Comparison of ENCODE assay signal across 21 cellular contexts in the genomic region with DNA sequence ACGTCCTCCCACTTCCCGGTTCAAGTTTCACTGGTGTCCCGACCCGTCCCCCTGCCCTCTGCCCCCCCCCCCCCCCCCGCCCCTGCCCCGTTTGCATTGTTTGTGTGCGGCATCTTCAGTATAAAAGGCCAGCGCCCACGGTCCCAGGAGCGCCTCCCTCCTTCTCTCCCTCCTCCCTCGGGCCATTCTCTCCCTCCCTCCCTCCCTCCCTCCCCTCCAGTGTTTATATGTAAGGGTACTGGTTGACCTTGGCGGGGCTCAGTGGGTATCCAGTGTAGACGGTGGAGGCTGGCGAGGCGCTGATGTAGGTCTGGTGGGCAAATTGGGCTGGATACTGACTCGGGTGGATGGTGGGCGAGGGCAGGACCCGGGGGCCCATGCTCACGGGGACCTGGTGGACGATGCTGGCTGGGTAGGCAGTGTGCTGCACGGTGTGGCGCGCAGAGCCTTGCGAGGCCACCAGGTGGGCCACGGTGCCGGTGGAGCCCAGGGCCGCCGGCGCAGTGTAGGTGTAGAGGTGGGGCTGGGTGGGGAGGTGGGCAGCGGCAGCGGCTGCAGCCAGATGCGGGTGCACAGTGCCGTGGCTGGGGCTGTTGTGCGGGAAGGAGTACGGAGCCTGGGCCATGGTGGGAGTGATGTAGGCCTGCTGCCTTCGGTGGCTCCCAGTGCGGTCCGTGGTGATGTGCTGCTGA. TPM values are rescaled to one million over a fixed set of nuclear protein-coding genes. Genes with fewer than 3 reads are reported as not detected.
A peak's percentile ranks its signal among the peaks of the same experiment; 100 is the strongest.
DNase-seq lines count a peak whose midpoint lies in the region; ATAC-seq, FAIRE-seq and TF ChIP-seq lines count a peak whose summit lies in the region.
"Had no signal": no experiment of that assay in that cellular context is flagged by ENCODE, and none has a peak within 500 bp of the region (broad histone marks: within the 10 kb centered on the region; RNA-seq: fewer than 3 reads in every experiment).

No MANE protein-coding gene starts in this region.

- no TSS peak for BruUV-seq in IMR-90 (replicated peaks; lab: Mats Ljungman, UMichigan)

- H3K4me3 ChIP-seq in IMR-90 (ENCODE audit: insufficient read depth, low read depth, low read length) (no peak overlapping the region), stomach (no peak overlapping the region)
- H3K4me3 ChIP-seq: Peyer's patch, SK-N-MC had no signal

- no peak overlapping the region for H3K23ac ChIP-seq in IMR-90 (ENCODE audit: low read depth, low read length)

- no peaks in the 10 kb centered on the region for H3K9me3 Mint-ChIP-seq in stimulated activated memory B cell treated with anti-CD40 and anti-IgM and Interleukin-4, amounts not matched to agents 10 μg/mL and 1 μg/mL and 100 μg/mL, for 72 hours
- H3K9me3 Mint-ChIP-seq: CD4-positive, alpha-beta T cell had no signal

- no peak for ATAC-seq in IMR-90 (ENCODE audit: low read depth)
- no peak for ATAC-seq in stimulated activated memory B cell treated with anti-CD40 and anti-IgM and Interleukin-4, amounts not matched to agents 10 μg/mL and 1 μg/mL and 100 μg/mL, for 72 hours
- no peak for ATAC-seq in HG02571 (IDR thresholded peaks at IDR 0.05; ENCODE audit: unreplicated experiment)
- ATAC-seq: Right ventricle myocardium inferior had no signal

- H3K27ac ChIP-seq in IMR-90 (ENCODE audit: insufficient read depth, low read length) (no peak overlapping the region), stomach (no peak overlapping the region)
- H3K27ac ChIP-seq: Peyer's patch, SK-N-MC had no signal

- H2BK120ac ChIP-seq in IMR-90 (ENCODE audit: low read depth, low read length): no peak overlapping the region

- TF ChIP-seq CTCF in IMR-90 (conservative IDR thresholded peaks at IDR 0.05; ENCODE audit: low read depth, low read length) (no peak), stomach (IDR thresholded peaks at IDR 0.05) (no peak)

- H3K36me3 ChIP-seq in IMR-90 (ENCODE audit: control insufficient read depth, insufficient read depth, low read length): peaks cover 84% of the 10 kb centered on the region
- H3K36me3 ChIP-seq in stomach: peaks cover 49 to 98% (median 94%) of the 10 kb centered on the region in 4 donors
- H3K36me3 ChIP-seq: BE2C had no signal

- H2AFZ ChIP-seq in IMR-90 (replicated peaks; ENCODE audit: low read length, poor library complexity): peak overlapping the region; percentile 45

- H3K4me1 ChIP-seq in IMR-90 (ENCODE audit: control insufficient read depth, insufficient read depth, low read length): no peaks in the 10 kb centered on the region
- no peaks in the 10 kb centered on the region for H3K4me1 ChIP-seq in stomach
- H3K4me1 ChIP-seq: BE2C, Peyer's patch had no signal

- in situ Hi-C loops in IMR-90 (cut with MboI; ENCODE audit: low sequenced_read_pairs): no loop called here

- H3K4me2 ChIP-seq in IMR-90 (ENCODE audit: low read depth, low read length): no peak overlapping the region

- H3K79me1 ChIP-seq in IMR-90 (ENCODE audit: low read depth in 1 of 2, low read length in 2 of 2): peaks cover 0 to 39% of the 10 kb centered on the region in 2 experiments; a peak in 3 of 4 replicates

- no peak overlapping the region for H3K14ac ChIP-seq in IMR-90 (replicated peaks; ENCODE audit: low read depth, low read length)

- FAIRE-seq in GM19239 (lab: Jason Lieb, UNC): no peak

- H2AK9ac ChIP-seq in IMR-90 (replicated peaks; ENCODE audit: low read depth, low read length, poor library complexity): no peak overlapping the region

- H2BK15ac ChIP-seq in IMR-90 (ENCODE audit: low read depth, low read length): no peak overlapping the region

- intact Hi-C loops in IMR-90 (cut with micrococcal nuclease) (loop anchor here (5.0 kb wide), 1 partner anchor 71 kb away; no protein-coding TSS in a partner anchor), stomach (cut with DNase I; ENCODE audit: low total_unique reads) (no loop called here)

- TF ChIP-seq POLR2A in IMR-90 (IDR thresholded peaks at IDR 0.05; ENCODE audit: low read depth, low read length) (no peak), stomach (IDR thresholded peaks at IDR 0.05) (no peak)

- no peak overlapping the region for H3K27ac Mint-ChIP-seq in stimulated activated memory B cell treated with anti-CD40 and anti-IgM and Interleukin-4, amounts not matched to agents 10 μg/mL and 1 μg/mL and 100 μg/mL, for 72 hours
- H3K27ac Mint-ChIP-seq: CD4-positive, alpha-beta T cell had no signal

- no peaks in the 10 kb centered on the region for H3K9me3 ChIP-seq in IMR-90 (ENCODE audit: control insufficient read depth, insufficient read depth, low read length)
- no peaks in the 10 kb centered on the region for H3K9me3 ChIP-seq in stomach
- H3K9me3 ChIP-seq: BE2C, Peyer's patch had no signal

- peaks cover 69% of the 10 kb centered on the region for H3K36me3 Mint-ChIP-seq in stimulated activated memory B cell treated with anti-CD40 and anti-IgM and Interleukin-4, amounts not matched to agents 10 μg/mL and 1 μg/mL and 100 μg/mL, for 72 hours

- WGBS in IMR-90 (ENCODE audit: extremely low coverage in 2 of 2, insufficient read length in 1 of 2), 2 experiments: 95% methylated on average over 26 of the region's 38 CpGs; no CpG with 5 or more reads in 1 of the 2 experiments
- WGBS in stomach, 5 donors: 89 to 93% (median 90%) methylated on average over 36 to 38 of the region's 38 CpGs

- POLR2A ChIA-PET in IMR-90 (lab: Charles Lee; ENCODE audit: unreplicated experiment): no interaction called here

- no peak overlapping the region for H3K9ac ChIP-seq in IMR-90 (ENCODE audit: low read depth, low read length)

- H3K27me3 ChIP-seq in IMR-90 (ENCODE audit: control insufficient read depth, insufficient read depth, low read length): no peaks in the 10 kb centered on the region
- H3K27me3 ChIP-seq in stomach: no peaks in the 10 kb centered on the region
- H3K27me3 ChIP-seq: BE2C, Peyer's patch had no signal

- H3K4me3 Mint-ChIP-seq in stimulated activated memory B cell treated with anti-CD40 and anti-IgM and Interleukin-4, amounts not matched to agents 10 μg/mL and 1 μg/mL and 100 μg/mL, for 72 hours: no peak overlapping the region
- H3K4me3 Mint-ChIP-seq: CD4-positive, alpha-beta T cell had no signal

- no peaks in the 10 kb centered on the region for H3K4me1 Mint-ChIP-seq in stimulated activated memory B cell treated with anti-CD40 and anti-IgM and Interleukin-4, amounts not matched to agents 10 μg/mL and 1 μg/mL and 100 μg/mL, for 72 hours

- CTCF ChIA-PET in IMR-90 (lab: Yijun Ruan, JAX): no interaction called here

- peaks cover 3% of the 10 kb centered on the region; the same call in 1 of the 2 replicates for H3K9me1 ChIP-seq in IMR-90 (ENCODE audit: insufficient read depth, low read length)

- no peaks in the 10 kb centered on the region for H3K27me3 Mint-ChIP-seq in stimulated activated memory B cell treated with anti-CD40 and anti-IgM and Interleukin-4, amounts not matched to agents 10 μg/mL and 1 μg/mL and 100 μg/mL, for 72 hours
- H3K27me3 Mint-ChIP-seq: CD4-positive, alpha-beta T cell had no signal

- no peak overlapping the region for H3K56ac ChIP-seq in IMR-90 (ENCODE audit: extremely low read depth, insufficient read depth, low read length)

- no peak overlapping the region for H2BK20ac ChIP-seq in IMR-90 (ENCODE audit: low read depth, low read length)

- H4K8ac ChIP-seq in IMR-90 (ENCODE audit: low read depth in 2 of 2, low read length in 2 of 2): no peak overlapping the region

- dilution Hi-C loops in IMR-90 (cut with HindIII; ENCODE audit: low sequenced_read_pairs, unreplicated experiment): no loop called here

- no peak for TF ChIP-seq EP300 in stomach (IDR thresholded peaks at IDR 0.05)

- no peak overlapping the region for H4K5ac ChIP-seq in IMR-90 (ENCODE audit: low read depth, low read length)

- no peak overlapping the region for H2AK5ac ChIP-seq in IMR-90 (ENCODE audit: low read depth, low read length)

- H3K4ac ChIP-seq in IMR-90 (ENCODE audit: low read depth, low read length): no peak overlapping the region

- TF ChIP-seq RAD21 in IMR-90 (IDR thresholded peaks at IDR 0.05; ENCODE audit: low read length): no peak

- H2BK5ac ChIP-seq in IMR-90 (ENCODE audit: low read depth, low read length, poor library complexity, severe bottlenecking): no peak overlapping the region

- peaks cover 9% of the 10 kb centered on the region; the same call in 1 of the 2 replicates for H4K20me1 ChIP-seq in IMR-90 (ENCODE audit: insufficient read depth, low read length)

- DNase-seq in activated CD8-positive, alpha-beta memory T cell treated with anti-CD3 and anti-CD28 coated beads, Interleukin-2, amount 50 U/mL, for 48 hours: peak; percentile 34
- DNase-seq in activated CD8-positive, alpha-beta memory T cell treated with anti-CD3 and anti-CD28 coated beads, Interleukin-2, amount 50 U/mL, for 4 hours: no peak
- DNase-seq in IMR-90: no peak
- peak; percentile 52 for DNase-seq in iPS-NIHi11 (ENCODE audit: low spot score)
- DNase-seq in stomach: peak; percentile 24
- DNase-seq in GM19239 (ENCODE audit: insufficient read length, low spot score): no peak
- DNase-seq: 8988T; BE2C; CD4-positive, alpha-beta T cell; Karpas-422; MM.1S; NCI-H1105; NCI-H1694; NCI-H2107; NCI-H2227 treated with DMSO at 0.1 percent for 48 hours; NCI-H524; Peyer's patch had no signal

- H3K18ac ChIP-seq in IMR-90 (ENCODE audit: low read depth, low read length): no peak overlapping the region

- no peak overlapping the region for H4K91ac ChIP-seq in IMR-90 (ENCODE audit: insufficient read depth, low read depth, low read length)

TF ChIP-seq in IMR-90, 13 proteins besides CTCF, POLR2A, EP300 and RAD21 (continues in another document):
- no peak for TF ChIP-seq RCOR1 (IDR thresholded peaks at IDR 0.05; ENCODE audit: insufficient replicate concordance, low read length)
- no peak for TF ChIP-seq BHLHE40 (IDR thresholded peaks at IDR 0.05; ENCODE audit: low read depth, low read length)
- TF ChIP-seq USF2 (IDR thresholded peaks at IDR 0.05; ENCODE audit: low read depth, low read length): no peak
- no peak for TF ChIP-seq RFX5 (IDR thresholded peaks at IDR 0.05; ENCODE audit: low read depth, low read length)
- no peak for TF ChIP-seq MXI1 (IDR thresholded peaks at IDR 0.05; ENCODE audit: borderline replicate concordance, low read depth, low read length)
- no peak for TF ChIP-seq SMC3 (IDR thresholded peaks at IDR 0.05; ENCODE audit: low read depth, low read length)
- TF ChIP-seq CHD1 (IDR thresholded peaks at IDR 0.05; ENCODE audit: low read depth, low read length): no peak
- no peak for TF ChIP-seq MAZ (IDR thresholded peaks at IDR 0.05; ENCODE audit: borderline replicate concordance, low read depth, low read length)

RNA-seq across cellular contexts. Expression of gene CLEC2L, which starts 49.4 kb away (rescaled TPM):
- total RNA-seq in IMR-90 (2012; rRNA removed): not detected in 2 replicates
- not detected in 2 replicates for polyA plus RNA-seq in IMR-90 (2012; rRNA removed)
- not detected in 2 replicates for polyA plus RNA-seq in IMR-90 (2012; cell fraction: cytosol; rRNA removed)
- polyA plus RNA-seq in IMR-90 (2012; cell fraction: nucleus; rRNA removed; ENCODE audit: low replicate concordance): 0.03 and 0.07 TPM in 2 replicates
- not detected for total RNA-seq in stomach
- under 1 TPM in 1 of 3 donors, not detected in 2; 0.61 TPM for polyA plus RNA-seq in stomach
- total RNA-seq: CD4-positive, alpha-beta T cell; Peyer's patch; Right ventricle myocardium inferior had no signal

Comparison
In these comparisons a context has a peak if more than half of its experiments do, and no peak if none do; other contexts are left out.
1. DNase-seq: peak in activated CD8-positive, alpha-beta memory T cell treated with anti-CD3 and anti-CD28 coated beads, Interleukin-2, amount 50 U/mL, for 48 hours (single experiment), iPS-NIHi11 (single experiment) and stomach (single experiment); none in activated CD8-positive, alpha-beta memory T cell treated with anti-CD3 and anti-CD28 coated beads, Interleukin-2, amount 50 U/mL, for 4 hours (single experiment), IMR-90 (single experiment) and GM19239 (single experiment).